ENCODE assay signal across 1 cellular context in the genomic region with DNA sequence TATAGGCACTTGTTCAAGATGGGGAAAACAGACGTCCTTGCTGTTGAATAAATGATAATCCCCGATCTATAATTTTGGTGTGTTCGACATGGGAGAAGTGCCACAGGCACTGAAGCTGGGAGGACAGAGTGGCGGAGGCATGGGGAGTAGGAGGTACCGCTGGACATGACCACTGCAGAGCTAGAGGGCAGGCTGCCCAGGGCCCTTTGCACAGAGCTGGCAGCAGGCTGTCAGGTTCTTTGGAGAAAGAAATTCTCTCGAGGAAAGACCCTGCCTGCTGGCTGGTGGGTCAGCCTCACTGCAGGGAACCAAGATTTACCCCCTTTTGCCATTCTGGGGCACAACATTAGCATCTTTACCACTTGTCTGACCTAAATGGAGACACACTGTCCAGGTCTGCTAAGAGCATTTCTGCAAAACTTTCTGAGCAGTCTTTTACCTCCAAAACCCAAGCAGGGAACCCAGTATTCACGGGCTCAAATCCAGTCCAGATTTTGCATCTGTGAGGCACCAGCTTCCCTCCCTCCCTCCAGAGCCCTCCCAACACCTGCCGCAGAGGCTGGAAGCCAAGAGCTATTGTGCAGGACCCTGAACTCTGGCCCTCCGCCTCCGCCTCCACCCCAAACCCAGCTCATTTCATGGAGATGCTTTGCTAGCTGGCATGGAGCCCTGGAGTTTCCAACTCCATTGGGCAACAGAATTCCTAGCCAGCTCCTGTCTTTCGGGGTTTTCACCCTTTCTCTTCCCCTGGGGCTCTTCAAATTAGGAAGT.
TF ChIP-seq lines count a peak whose summit lies in the region.

No MANE protein-coding gene starts in this region.

TF ChIP-seq in HepG2, 621 proteins besides CTCF, POLR2A, EP300 and RAD21 (continued from another document):
- TF ChIP-seq E2F2 (CRISPR knock-in tag; IDR thresholded peaks at IDR 0.05; ENCODE audit: borderline replicate concordance): no peak
- TF ChIP-seq NR3C1 (CRISPR knock-in tag; IDR thresholded peaks at IDR 0.05): no peak
- no peak for TF ChIP-seq ZNF44 (CRISPR knock-in tag; IDR thresholded peaks at IDR 0.05)
- TF ChIP-seq ZNF570 (CRISPR knock-in tag; IDR thresholded peaks at IDR 0.05; ENCODE audit: borderline replicate concordance): no peak
- TF ChIP-seq, protein P1, sequence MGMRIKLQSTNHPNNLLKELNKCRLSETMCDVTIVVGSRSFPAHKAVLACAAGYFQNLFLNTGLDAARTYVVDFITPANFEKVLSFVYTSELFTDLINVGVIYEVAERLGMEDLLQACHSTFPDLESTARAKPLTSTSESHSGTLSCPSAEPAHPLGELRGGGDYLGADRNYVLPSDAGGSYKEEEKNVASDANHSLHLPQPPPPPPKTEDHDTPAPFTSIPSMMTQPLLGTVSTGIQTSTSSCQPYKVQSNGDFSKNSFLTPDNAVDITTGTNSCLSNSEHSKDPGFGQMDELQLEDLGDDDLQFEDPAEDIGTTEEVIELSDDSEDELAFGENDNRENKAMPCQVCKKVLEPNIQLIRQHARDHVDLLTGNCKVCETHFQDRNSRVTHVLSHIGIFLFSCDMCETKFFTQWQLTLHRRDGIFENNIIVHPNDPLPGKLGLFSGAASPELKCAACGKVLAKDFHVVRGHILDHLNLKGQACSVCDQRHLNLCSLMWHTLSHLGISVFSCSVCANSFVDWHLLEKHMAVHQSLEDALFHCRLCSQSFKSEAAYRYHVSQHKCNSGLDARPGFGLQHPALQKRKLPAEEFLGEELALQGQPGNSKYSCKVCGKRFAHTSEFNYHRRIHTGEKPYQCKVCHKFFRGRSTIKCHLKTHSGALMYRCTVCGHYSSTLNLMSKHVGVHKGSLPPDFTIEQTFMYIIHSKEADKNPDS (CRISPR knock-in tag; IDR thresholded peaks at IDR 0.05): no peak
- TF ChIP-seq, protein P2, sequence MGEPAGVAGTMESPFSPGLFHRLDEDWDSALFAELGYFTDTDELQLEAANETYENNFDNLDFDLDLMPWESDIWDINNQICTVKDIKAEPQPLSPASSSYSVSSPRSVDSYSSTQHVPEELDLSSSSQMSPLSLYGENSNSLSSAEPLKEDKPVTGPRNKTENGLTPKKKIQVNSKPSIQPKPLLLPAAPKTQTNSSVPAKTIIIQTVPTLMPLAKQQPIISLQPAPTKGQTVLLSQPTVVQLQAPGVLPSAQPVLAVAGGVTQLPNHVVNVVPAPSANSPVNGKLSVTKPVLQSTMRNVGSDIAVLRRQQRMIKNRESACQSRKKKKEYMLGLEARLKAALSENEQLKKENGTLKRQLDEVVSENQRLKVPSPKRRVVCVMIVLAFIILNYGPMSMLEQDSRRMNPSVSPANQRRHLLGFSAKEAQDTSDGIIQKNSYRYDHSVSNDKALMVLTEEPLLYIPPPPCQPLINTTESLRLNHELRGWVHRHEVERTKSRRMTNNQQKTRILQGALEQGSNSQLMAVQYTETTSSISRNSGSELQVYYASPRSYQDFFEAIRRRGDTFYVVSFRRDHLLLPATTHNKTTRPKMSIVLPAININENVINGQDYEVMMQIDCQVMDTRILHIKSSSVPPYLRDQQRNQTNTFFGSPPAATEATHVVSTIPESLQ (CRISPR knock-in tag; conservative IDR thresholded peaks at IDR 0.05): no peak
- TF ChIP-seq, protein P3, sequence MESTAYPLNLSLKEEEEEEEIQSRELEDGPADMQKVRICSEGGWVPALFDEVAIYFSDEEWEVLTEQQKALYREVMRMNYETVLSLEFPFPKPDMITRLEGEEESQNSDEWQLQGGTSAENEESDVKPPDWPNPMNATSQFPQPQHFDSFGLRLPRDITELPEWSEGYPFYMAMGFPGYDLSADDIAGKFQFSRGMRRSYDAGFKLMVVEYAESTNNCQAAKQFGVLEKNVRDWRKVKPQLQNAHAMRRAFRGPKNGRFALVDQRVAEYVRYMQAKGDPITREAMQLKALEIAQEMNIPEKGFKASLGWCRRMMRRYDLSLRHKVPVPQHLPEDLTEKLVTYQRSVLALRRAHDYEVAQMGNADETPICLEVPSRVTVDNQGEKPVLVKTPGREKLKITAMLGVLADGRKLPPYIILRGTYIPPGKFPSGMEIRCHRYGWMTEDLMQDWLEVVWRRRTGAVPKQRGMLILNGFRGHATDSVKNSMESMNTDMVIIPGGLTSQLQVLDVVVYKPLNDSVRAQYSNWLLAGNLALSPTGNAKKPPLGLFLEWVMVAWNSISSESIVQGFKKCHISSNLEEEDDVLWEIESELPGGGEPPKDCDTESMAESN (CRISPR knock-in tag; conservative IDR thresholded peaks at IDR 0.05): no peak
- no peak for TF ChIP-seq ATF7 (IDR thresholded peaks at IDR 0.05)
- TF ChIP-seq ATF7 (CRISPR knock-in tag; IDR thresholded peaks at IDR 0.05): no peak
- TF ChIP-seq, protein P4, sequence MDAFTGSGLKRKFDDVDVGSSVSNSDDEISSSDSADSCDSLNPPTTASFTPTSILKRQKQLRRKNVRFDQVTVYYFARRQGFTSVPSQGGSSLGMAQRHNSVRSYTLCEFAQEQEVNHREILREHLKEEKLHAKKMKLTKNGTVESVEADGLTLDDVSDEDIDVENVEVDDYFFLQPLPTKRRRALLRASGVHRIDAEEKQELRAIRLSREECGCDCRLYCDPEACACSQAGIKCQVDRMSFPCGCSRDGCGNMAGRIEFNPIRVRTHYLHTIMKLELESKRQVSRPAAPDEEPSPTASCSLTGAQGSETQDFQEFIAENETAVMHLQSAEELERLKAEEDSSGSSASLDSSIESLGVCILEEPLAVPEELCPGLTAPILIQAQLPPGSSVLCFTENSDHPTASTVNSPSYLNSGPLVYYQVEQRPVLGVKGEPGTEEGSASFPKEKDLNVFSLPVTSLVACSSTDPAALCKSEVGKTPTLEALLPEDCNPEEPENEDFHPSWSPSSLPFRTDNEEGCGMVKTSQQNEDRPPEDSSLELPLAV (CRISPR knock-in tag; conservative IDR thresholded peaks at IDR 0.05; ENCODE audit: low read depth): no peak
- no peak for TF ChIP-seq ZNF3 (CRISPR knock-in tag; IDR thresholded peaks at IDR 0.05)
- TF ChIP-seq ZNF574 (CRISPR knock-in tag; IDR thresholded peaks at IDR 0.05): peak; percentile 36; the same call in 1 of the 2 replicates
